In the genomic region with DNA sequence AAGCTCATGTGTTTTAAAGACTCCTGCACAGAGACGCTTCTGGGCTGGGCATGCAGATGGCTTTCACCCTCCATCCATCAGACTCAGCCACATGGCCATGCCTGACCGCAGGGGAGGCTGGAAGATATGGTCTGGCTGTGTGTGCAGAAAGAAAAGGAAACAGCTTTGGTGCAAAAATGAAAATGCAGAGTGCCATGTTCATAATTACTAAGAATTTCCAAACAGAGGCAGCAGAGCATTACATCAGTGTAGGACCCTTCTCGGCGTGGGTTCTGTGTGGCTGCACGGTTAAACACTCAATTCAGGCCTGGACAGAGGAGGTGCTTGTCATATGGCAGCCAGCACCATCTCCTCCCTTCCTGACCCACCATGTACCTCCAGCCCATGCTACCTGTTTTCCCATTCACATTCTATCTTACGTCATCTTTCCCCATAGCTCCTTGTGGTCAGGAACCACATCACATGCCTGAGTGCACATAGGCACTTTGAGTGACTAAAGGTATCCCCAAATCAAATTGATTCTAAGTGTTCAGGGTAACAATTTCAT, we compare ENCODE assay signal across 9 cellular contexts.
DNase-seq lines count a peak whose midpoint lies in the region; ATAC-seq, FAIRE-seq and TF ChIP-seq lines count a peak whose summit lies in the region.
"Had no signal": no experiment of that assay in that cellular context is flagged by ENCODE, and none has a peak within 500 bp of the region (broad histone marks: within the 10 kb centered on the region; RNA-seq: fewer than 3 reads in every experiment).

No MANE protein-coding gene starts in this region.

- no peak for TF ChIP-seq CTCF in PC-3 (conservative IDR thresholded peaks at IDR 0.05; ENCODE audit: low read depth, low read length)
- TF ChIP-seq CTCF in HepG2 (CRISPR knock-in tag; IDR thresholded peaks at IDR 0.05): no peak
- TF ChIP-seq CTCF in tibial nerve (IDR thresholded peaks at IDR 0.05): no peak
- no peak for TF ChIP-seq CTCF in WTC11 (IDR thresholded peaks at IDR 0.05)

- H3K4me1 ChIP-seq in PC-3 (ENCODE audit: insufficient read depth, low read length) (peaks cover 16% of the 10 kb centered on the region), HepG2 (ENCODE audit: insufficient read depth, low read length) (peaks cover 14% of the 10 kb centered on the region), tibial nerve (peaks cover 0 to 25% (median 13%) of the 10 kb centered on the region in 4 donors)

- CTCF ChIA-PET in PC-3 (lab: Charles Lee): no interaction called here
- CTCF ChIA-PET in HepG2 (lab: Yijun Ruan, JAX; ENCODE audit: low intra/inter-chr PET ratio, low total read pairs): no interaction called here
- CTCF ChIA-PET in WTC11 (lab: Charles Lee): no interaction called here

- H3K9me2 ChIP-seq in PC-3 (replicated peaks; ENCODE audit: low read length): no peaks in the 10 kb centered on the region

- no peaks in the 10 kb centered on the region for H3K36me3 ChIP-seq in PC-3 (ENCODE audit: low read depth, low read length)
- H3K36me3 ChIP-seq in HepG2 (replicated peaks in 1 of 2; ENCODE audit: control insufficient read depth in 1 of 2, insufficient read depth in 2 of 2, low read length in 2 of 2): no peaks in the 10 kb centered on the region
- no peaks in the 10 kb centered on the region for H3K36me3 ChIP-seq in tibial nerve

- H3K4me3 ChIP-seq in PC-3 (ENCODE audit: low read length) (no peak overlapping the region), HepG2 (replicated peaks in 1 of 3; ENCODE audit: insufficient read depth in 1 of 3, low read depth in 2 of 3, low read length in 3 of 3) (no peak overlapping the region), tibial nerve (no peak overlapping the region)

- DNase-seq in PC-3 (peak; percentile 16), HepG2 (ENCODE audit: low spot score) (no peak), mucosa of gallbladder (ENCODE audit: low spot score) (no peak), hippocampal formation (lab: John Stamatoyannopoulos, UW) (no peak), tibial nerve (ENCODE audit: low spot score in 2 of 2) (no peak), WTC11 (ENCODE audit: low spot score) (no peak)
- DNase-seq: activated gamma-delta T cell had no signal

- BruUV-seq in PC-3 (replicated peaks; lab: Mats Ljungman, UMichigan) (no TSS peak), HepG2 (replicated peaks; lab: Mats Ljungman, UMichigan) (no TSS peak)

- H3K27ac Mint-ChIP-seq in WTC11: no peak overlapping the region

- no peaks in the 10 kb centered on the region for H3F3A ChIP-seq in PC-3 (ENCODE audit: low read length, unreplicated experiment)

- ATAC-seq in GM18907 (IDR thresholded peaks at IDR 0.05; ENCODE audit: unreplicated experiment) (peak; percentile 46), HG02623 (IDR thresholded peaks at IDR 0.05; ENCODE audit: unreplicated experiment) (peak; percentile 48), PC-3 (no peak), HepG2 (peak; percentile 32; the same call in 1 of the 3 replicates), WTC11 (no peak)

- intact Hi-C loops in PC-3 (cut with micrococcal nuclease) (no loop called here), HepG2 (cut with micrococcal nuclease; ENCODE audit: unreplicated experiment) (no loop called here)

- H4K20me1 ChIP-seq in PC-3 (ENCODE audit: low read length) (no peaks in the 10 kb centered on the region), HepG2 (ENCODE audit: insufficient read depth, low read length) (no peaks in the 10 kb centered on the region)

- H3K4me3 Mint-ChIP-seq in WTC11: no peak overlapping the region

- H3K4me2 ChIP-seq in PC-3 (ENCODE audit: low read length): no peak overlapping the region
- no peak overlapping the region for H3K4me2 ChIP-seq in HepG2 (ENCODE audit: low read depth, low read length)

- H3K79me2 ChIP-seq in PC-3 (ENCODE audit: low read length): no peaks in the 10 kb centered on the region
- H3K79me2 ChIP-seq in HepG2 (ENCODE audit: insufficient read depth, low read length): no peaks in the 10 kb centered on the region

- TF ChIP-seq RAD21 in HepG2 (CRISPR knock-in tag; IDR thresholded peaks at IDR 0.05): no peak

- H3K9ac ChIP-seq in PC-3 (ENCODE audit: low read length) (no peak overlapping the region), HepG2 (ENCODE audit: insufficient read depth, low read depth, low read length) (no peak overlapping the region)

- in situ Hi-C loops in HepG2 (cut with HindIII; ENCODE audit: extremely low pct_ligation_motif_present, low pct_unique_long_range_greater_than_20kb): no loop called here

- H3K4me1 Mint-ChIP-seq in WTC11: no peaks in the 10 kb centered on the region

- no peaks in the 10 kb centered on the region; the same call in 1 of the 2 replicates for H3K27me3 Mint-ChIP-seq in WTC11 (ENCODE audit: low read depth)

- H3K27me3 ChIP-seq in PC-3 (ENCODE audit: low read length): no peaks in the 10 kb centered on the region
- peaks cover 0 to 14% of the 10 kb centered on the region in 2 experiments; a peak in 3 of 5 replicates for H3K27me3 ChIP-seq in HepG2 (ENCODE audit: control insufficient read depth in 1 of 2, insufficient read depth in 2 of 2, low read length in 2 of 2)
- H3K27me3 ChIP-seq in tibial nerve: no peaks in the 10 kb centered on the region

- POLR2A ChIA-PET in PC-3 (lab: Charles Lee; ENCODE audit: unreplicated experiment): no interaction called here
- POLR2A ChIA-PET in HepG2 (lab: Yijun Ruan, JAX): no interaction called here
- POLR2A ChIA-PET in WTC11 (lab: Charles Lee): no interaction called here

- H2AFZ ChIP-seq in PC-3 (ENCODE audit: low read length) (no peak overlapping the region), HepG2 (ENCODE audit: low read length) (no peak overlapping the region)

- no peak for FAIRE-seq in HepG2 (lab: Jason Lieb, UNC)

- H3K9me3 Mint-ChIP-seq in WTC11: no peaks in the 10 kb centered on the region

- 25% methylated on average over 6 of the region's 6 CpGs for WGBS in HepG2 (ENCODE audit: low lambda C conversion rate)
- WGBS in tibial nerve, 2 donors: 69 to 84% methylated on average over 6 of the region's 6 CpGs

- no peak for TF ChIP-seq POLR2A in HepG2 (IDR thresholded peaks at IDR 0.05; ENCODE audit: insufficient read depth in 1 of 2, low read depth in 2 of 2, low read length in 2 of 2)
- no peak for TF ChIP-seq POLR2A in tibial nerve (IDR thresholded peaks at IDR 0.05)

- no peak for TF ChIP-seq EP300 in HepG2 (IDR thresholded peaks at IDR 0.05; ENCODE audit: low read depth in 2 of 2, low read length in 2 of 2)
- TF ChIP-seq EP300 in HepG2 (CRISPR knock-in tag; IDR thresholded peaks at IDR 0.05; ENCODE audit: borderline replicate concordance): no peak
- no peak for TF ChIP-seq EP300 in tibial nerve (IDR thresholded peaks at IDR 0.05)

- no peaks in the 10 kb centered on the region for H3K36me3 Mint-ChIP-seq in WTC11

- H3K9me3 ChIP-seq in PC-3 (ENCODE audit: low read length) (no peaks in the 10 kb centered on the region), HepG2 (ENCODE audit: low read length) (no peaks in the 10 kb centered on the region), tibial nerve (no peaks in the 10 kb centered on the region)

- H3K27ac ChIP-seq in PC-3 (ENCODE audit: low read length): no peak overlapping the region
- no peak overlapping the region for H3K27ac ChIP-seq in HepG2 (ENCODE audit: extremely low read length, insufficient read depth, low read length)
- H3K27ac ChIP-seq in tibial nerve: no peak overlapping the region

TF ChIP-seq in HepG2, 621 proteins besides CTCF, POLR2A, EP300 and RAD21:
- TF ChIP-seq SNAPC2 (CRISPR knock-in tag; IDR thresholded peaks at IDR 0.05) (no peak), ATF7 (IDR thresholded peaks at IDR 0.05) (peak; percentile 80), ATF7 (CRISPR knock-in tag; IDR thresholded peaks at IDR 0.05) (no peak), CREB1 (IDR thresholded peaks at IDR 0.05) (peak; percentile 68), CREB1 (CRISPR knock-in tag; IDR thresholded peaks at IDR 0.05) (no peak), SMYD3 (CRISPR knock-in tag; IDR thresholded peaks at IDR 0.05) (no peak), MYC (CRISPR knock-in tag; IDR thresholded peaks at IDR 0.05; ENCODE audit: borderline replicate concordance) (no peak)

TF ChIP-seq in WTC11, 78 proteins besides CTCF, POLR2A, EP300 and RAD21 (continues in another document):
- TF ChIP-seq ZNF219 (CRISPR knock-in tag; IDR thresholded peaks at IDR 0.05; ENCODE audit: borderline replicate concordance) (no peak), GTF2I (CRISPR knock-in tag; conservative IDR thresholded peaks at IDR 0.05) (no peak), ZNF317 (CRISPR knock-in tag; IDR thresholded peaks at IDR 0.05; ENCODE audit: borderline replicate concordance, low read depth) (no peak), NR1H2 (CRISPR knock-in tag; IDR thresholded peaks at IDR 0.05) (no peak), ATF1 (CRISPR knock-in tag; IDR thresholded peaks at IDR 0.05) (no peak), ZBTB21 (CRISPR knock-in tag; IDR thresholded peaks at IDR 0.05; ENCODE audit: borderline replicate concordance) (no peak), TP53 (CRISPR knock-in tag; IDR thresholded peaks at IDR 0.05) (no peak), ATF6 (CRISPR knock-in tag; IDR thresholded peaks at IDR 0.05) (no peak), MXD4 (CRISPR knock-in tag; IDR thresholded peaks at IDR 0.05; ENCODE audit: borderline replicate concordance) (no peak), ETV6 (CRISPR knock-in tag; IDR thresholded peaks at IDR 0.05) (no peak)
- TF ChIP-seq, protein P1, sequence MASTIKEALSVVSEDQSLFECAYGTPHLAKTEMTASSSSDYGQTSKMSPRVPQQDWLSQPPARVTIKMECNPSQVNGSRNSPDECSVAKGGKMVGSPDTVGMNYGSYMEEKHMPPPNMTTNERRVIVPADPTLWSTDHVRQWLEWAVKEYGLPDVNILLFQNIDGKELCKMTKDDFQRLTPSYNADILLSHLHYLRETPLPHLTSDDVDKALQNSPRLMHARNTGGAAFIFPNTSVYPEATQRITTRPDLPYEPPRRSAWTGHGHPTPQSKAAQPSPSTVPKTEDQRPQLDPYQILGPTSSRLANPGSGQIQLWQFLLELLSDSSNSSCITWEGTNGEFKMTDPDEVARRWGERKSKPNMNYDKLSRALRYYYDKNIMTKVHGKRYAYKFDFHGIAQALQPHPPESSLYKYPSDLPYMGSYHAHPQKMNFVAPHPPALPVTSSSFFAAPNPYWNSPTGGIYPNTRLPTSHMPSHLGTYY (CRISPR knock-in tag; IDR thresholded peaks at IDR 0.05): no peak

Comparison
In these comparisons a context has a peak if more than half of its experiments do, and no peak if none do; other contexts are left out.
1. ATAC-seq: peak in GM18907 (single experiment), HG02623 (single experiment) and HepG2 (single experiment); none in PC-3 (single experiment) and WTC11 (single experiment).